18 cellular contexts compared by ENCODE assay signal in genomic region chrX:147072747-147073146, GRCh38.
"Had no signal": no experiment of that assay in that cellular context is flagged by ENCODE, and none has a peak within 500 bp of the region (broad histone marks: within the 10 kb centered on the region; RNA-seq: fewer than 3 reads in every experiment).

No MANE protein-coding gene starts in this region.

- DNase-seq: effector memory CD4-positive, alpha-beta T cell; heart left ventricle; hippocampal formation; mammary epithelial cell; mucosa of descending colon; naive thymus-derived CD8-positive, alpha-beta T cell; psoas muscle; retina; right lobe of liver; stimulated activated CD4-positive, alpha-beta T cell treated with anti-CD3 and anti-CD28 coated beads, Interleukin-4, amount 100 ng/mL, for 1 hour; stimulated activated CD8-positive, alpha-beta memory T cell treated with anti-CD3 and anti-CD28 coated beads, Interleukin-4, amount 100 ng/mL, for 48 hours; stimulated activated naive CD8-positive, alpha-beta T cell treated with anti-CD3 and anti-CD28 coated beads, Interleukin-15, Interleukin-2, amounts not matched to agents 100 U/mL and 50 U/mL, for 24 hours; thyroid gland; uterus had no signal

- H3K4me3 ChIP-seq: heart left ventricle, mucosa of descending colon, psoas muscle, right lobe of liver, suprapubic skin, thyroid gland, uterus had no signal

- H3K9me3 ChIP-seq: heart left ventricle, mucosa of descending colon, neutrophil, psoas muscle, right lobe of liver, suprapubic skin, thyroid gland, uterus had no signal

- ATAC-seq: esophagus mucosa; heart left ventricle; mucosa of descending colon; naive thymus-derived CD8-positive, alpha-beta T cell; psoas muscle; right lobe of liver; stimulated activated effector memory CD8-positive, alpha-beta T cell treated with anti-CD3 and anti-CD28 coated beads, Interleukin-12 subunit alpha, Interleukin-12 subunit beta, amount 100 ng/mL, for 72 hours; stimulated activated naive CD8-positive, alpha-beta T cell treated with anti-CD3 and anti-CD28 coated beads, Interleukin-15, Interleukin-2, amounts not matched to agents 100 U/mL and 50 U/mL, for 24 hours had no signal

- H3K36me3 ChIP-seq: heart left ventricle, neutrophil, right lobe of liver, suprapubic skin, thyroid gland, uterus had no signal

- H3K4me1 ChIP-seq: heart left ventricle, psoas muscle, right lobe of liver, suprapubic skin, thyroid gland, uterus had no signal

- H3K27me3 ChIP-seq: heart left ventricle, neutrophil, right lobe of liver, suprapubic skin, thyroid gland, uterus had no signal

- H3K27ac ChIP-seq: heart left ventricle, neutrophil, psoas muscle, right lobe of liver, suprapubic skin, thyroid gland, uterus had no signal
